15 cellular contexts compared by ENCODE assay signal in the genomic region with DNA sequence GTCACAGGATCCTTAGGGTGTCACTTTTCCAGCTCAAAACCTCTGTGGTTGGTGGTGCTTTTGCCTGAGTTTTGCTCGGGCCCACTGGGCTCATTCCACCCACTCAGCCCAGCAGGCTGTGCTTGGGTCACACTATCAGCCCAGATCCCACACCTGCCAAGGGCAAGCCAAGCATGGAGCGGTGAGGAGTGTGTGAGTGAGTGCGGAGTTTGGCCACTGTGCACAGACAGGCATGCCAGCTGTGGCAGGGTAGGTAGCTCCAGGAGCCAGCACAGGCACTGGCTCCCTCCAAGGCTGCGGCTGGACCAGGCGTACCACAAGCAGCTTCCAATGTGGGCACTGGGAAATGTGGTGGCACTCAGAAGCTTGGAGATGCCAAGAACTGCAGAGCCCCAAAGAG. TPM values are rescaled to one million over a fixed set of nuclear protein-coding genes. Genes with fewer than 3 reads are reported as not detected.
DNase-seq lines count a peak whose midpoint lies in the region; ATAC-seq and TF ChIP-seq lines count a peak whose summit lies in the region.
"Had no signal": no experiment of that assay in that cellular context is flagged by ENCODE, and none has a peak within 500 bp of the region (broad histone marks: within the 10 kb centered on the region; RNA-seq: fewer than 3 reads in every experiment).

No MANE protein-coding gene starts in this region.

- H3K27me3 Mint-ChIP-seq in natural killer cell treated with Interleukin-12 subunit alpha and Interleukin-12 subunit beta and Interleukin-15 and Interleukin-18, amount 100 ng/mL, for 72 hours: peaks cover 14 to 42% of the 10 kb centered on the region in 2 donors
- H3K27me3 Mint-ChIP-seq in natural killer cell (ENCODE audit: low read depth in 2 of 2): peaks cover 5 to 24% of the 10 kb centered on the region in 2 donors

- no peaks in the 10 kb centered on the region for H3K4me1 Mint-ChIP-seq in natural killer cell treated with Interleukin-12 subunit alpha and Interleukin-12 subunit beta and Interleukin-15 and Interleukin-18, amount 100 ng/mL, for 72 hours (ENCODE audit: low read depth in 2 of 2)
- no peaks in the 10 kb centered on the region for H3K4me1 Mint-ChIP-seq in natural killer cell
- H3K4me1 Mint-ChIP-seq: B cell had no signal

- no peak for TF ChIP-seq CTCF in natural killer cell (IDR thresholded peaks at IDR 0.05)

- no peak overlapping the region for H3K27ac Mint-ChIP-seq in natural killer cell treated with Interleukin-12 subunit alpha and Interleukin-12 subunit beta and Interleukin-15 and Interleukin-18, amount 100 ng/mL, for 72 hours
- no peak overlapping the region for H3K27ac Mint-ChIP-seq in natural killer cell
- H3K27ac Mint-ChIP-seq: B cell; CD4-positive, alpha-beta T cell; CD8-positive, alpha-beta T cell had no signal

- ATAC-seq in Right ventricle myocardium inferior (peak; percentile 50), left ventricle myocardium superior (no peak), natural killer cell (no peak), GM21360 (IDR thresholded peaks at IDR 0.05; ENCODE audit: unreplicated experiment) (no peak)
- peak; percentile 12 to 35 for ATAC-seq in natural killer cell treated with Interleukin-12 subunit alpha and Interleukin-12 subunit beta and Interleukin-15 and Interleukin-18, amount 100 ng/mL, for 72 hours
- ATAC-seq: A549; CD8-positive, alpha-beta T cell had no signal

- intact Hi-C loops in Right ventricle myocardium inferior (cut with DNase I) (no loop called here), left ventricle myocardium superior (cut with micrococcal nuclease) (no loop called here), natural killer cell (cut with micrococcal nuclease) (no loop called here)

- peaks cover 8% of the 10 kb centered on the region for H3K36me3 Mint-ChIP-seq in natural killer cell treated with Interleukin-12 subunit alpha and Interleukin-12 subunit beta and Interleukin-15 and Interleukin-18, amount 100 ng/mL, for 72 hours
- H3K36me3 Mint-ChIP-seq in natural killer cell: peaks cover 15% of the 10 kb centered on the region
- H3K36me3 Mint-ChIP-seq: CD8-positive, alpha-beta T cell had no signal

- peaks cover 6% of the 10 kb centered on the region for H3K9me3 Mint-ChIP-seq in natural killer cell treated with Interleukin-12 subunit alpha and Interleukin-12 subunit beta and Interleukin-15 and Interleukin-18, amount 100 ng/mL, for 72 hours
- peaks cover 0 to 5% of the 10 kb centered on the region in 2 donors for H3K9me3 Mint-ChIP-seq in natural killer cell

- H3K4me3 Mint-ChIP-seq in natural killer cell treated with Interleukin-12 subunit alpha and Interleukin-12 subunit beta and Interleukin-15 and Interleukin-18, amount 100 ng/mL, for 72 hours: no peak overlapping the region
- no peak overlapping the region for H3K4me3 Mint-ChIP-seq in natural killer cell
- H3K4me3 Mint-ChIP-seq: B cell; CD4-positive, alpha-beta T cell; CD8-positive, alpha-beta T cell had no signal

- DNase-seq in Right ventricle myocardium inferior (ENCODE audit: missing footprints): peak; percentile 28
- no peak for DNase-seq in left ventricle myocardium superior
- DNase-seq in natural killer cell treated with Interleukin-12 subunit alpha and Interleukin-12 subunit beta and Interleukin-15 and Interleukin-18, amount 100 ng/mL, for 72 hours (ENCODE audit: low spot score): no peak
- DNase-seq in natural killer cell: no peak
- DNase-seq: AML-193; Caco-2; Calu3; CD4-positive, alpha-beta T cell; CD8-positive, alpha-beta T cell; DMS79 treated with DMSO at 0.1 percent for 48 hours; GF-D8 had no signal

RNA-seq across cellular contexts. Expression of a gene that starts 43.9 kb away (rescaled TPM):
- total RNA-seq in Right ventricle myocardium inferior (not detected), left ventricle myocardium superior (not detected), natural killer cell (not detected)
- total RNA-seq in natural killer cell treated with Interleukin-12 subunit alpha and Interleukin-12 subunit beta and Interleukin-15 and Interleukin-18, amount 100 ng/mL, for 72 hours: not detected
- total RNA-seq: A172; B cell; Calu3; CD4-positive, alpha-beta T cell; CD8-positive, alpha-beta T cell had no signal

RNA-seq across cellular contexts. Expression of a gene that starts 55.8 kb away (rescaled TPM):
- total RNA-seq in Right ventricle myocardium inferior (42.5 TPM), left ventricle myocardium superior (25.0 TPM), natural killer cell (10 to 100 TPM in 1 of 3 donors, 1 to 10 TPM in 2; 4.7 to 11.7 (median 6.1) TPM)
- total RNA-seq in natural killer cell treated with Interleukin-12 subunit alpha and Interleukin-12 subunit beta and Interleukin-15 and Interleukin-18, amount 100 ng/mL, for 72 hours: 10 to 100 TPM in 1 of 2 donors, 1 to 10 TPM in 1; 9.8 to 10.4 TPM

Comparison
In these comparisons a context has a peak if more than half of its experiments do, and no peak if none do; other contexts are left out.
1. ATAC-seq: peak in Right ventricle myocardium inferior (single experiment) and natural killer cell treated with Interleukin-12 subunit alpha and Interleukin-12 subunit beta and Interleukin-15 and Interleukin-18, amount 100 ng/mL, for 72 hours (2 of 2); none in left ventricle myocardium superior (single experiment), natural killer cell (0 of 3) and GM21360 (single experiment).